ENCODE assay signal across 12 cellular contexts in the genomic region with DNA sequence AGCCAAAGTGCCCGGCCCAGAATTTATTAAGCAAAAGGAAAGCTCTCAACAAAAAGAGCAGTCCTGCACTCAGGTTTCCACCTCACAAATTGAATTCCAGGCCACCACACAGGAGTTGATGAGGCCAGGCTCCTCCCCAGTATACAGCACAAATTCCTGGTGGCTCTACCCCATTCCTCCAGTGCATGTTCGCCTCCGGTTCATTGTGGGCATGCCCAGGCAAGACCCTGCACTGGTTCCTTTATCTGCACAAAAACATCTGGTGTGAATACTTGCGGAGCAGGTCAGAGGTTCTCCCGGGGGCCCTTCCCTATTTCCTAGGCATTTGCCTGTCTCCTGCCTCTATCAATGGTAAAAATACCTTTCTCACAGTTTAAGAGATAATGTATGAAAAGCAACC.
DNase-seq lines count a peak whose midpoint lies in the region; ATAC-seq, FAIRE-seq and TF ChIP-seq lines count a peak whose summit lies in the region.
"Had no signal": no experiment of that assay in that cellular context is flagged by ENCODE, and none has a peak within 500 bp of the region (broad histone marks: within the 10 kb centered on the region; RNA-seq: fewer than 3 reads in every experiment).

No MANE protein-coding gene starts in this region.

- no peaks in the 10 kb centered on the region for H3K27me3 ChIP-seq in breast epithelium
- no peaks in the 10 kb centered on the region for H3K27me3 ChIP-seq in WERI-Rb-1 (ENCODE audit: insufficient read depth, low read depth, severe bottlenecking)
- H3K27me3 ChIP-seq in hepatocyte: no peaks in the 10 kb centered on the region
- H3K27me3 ChIP-seq in left ventricle myocardium inferior (ENCODE audit: low read depth): no peaks in the 10 kb centered on the region

- no peaks in the 10 kb centered on the region for H3K9me2 ChIP-seq in hepatocyte (replicated peaks; ENCODE audit: insufficient read depth)

- peak overlapping the region; percentile 68 for H3K4me3 Mint-ChIP-seq in MCF 10A (ENCODE audit: unreplicated experiment)
- H3K4me3 Mint-ChIP-seq: dendritic cell treated with granulocyte-macrophage colony-stimulating factor and Interleukin-4, amounts not matched to agents 40 ng/mL and 50 ng/mL, for 4 days had no signal

- H2AFZ ChIP-seq in hepatocyte: peak overlapping the region; percentile 5

- H3K27ac Mint-ChIP-seq in MCF 10A (ENCODE audit: low read depth, unreplicated experiment): peak overlapping the region; percentile 100
- H3K27ac Mint-ChIP-seq: dendritic cell treated with granulocyte-macrophage colony-stimulating factor and Interleukin-4, amounts not matched to agents 40 ng/mL and 50 ng/mL, for 4 days had no signal

- CTCF ChIA-PET in MCF 10A (lab: Yijun Ruan, JAX): no interaction called here

- no peaks in the 10 kb centered on the region for H3K9me3 ChIP-seq in breast epithelium
- H3K9me3 ChIP-seq in WERI-Rb-1 (ENCODE audit: severe bottlenecking): no peaks in the 10 kb centered on the region
- no peaks in the 10 kb centered on the region for H3K9me3 ChIP-seq in hepatocyte (ENCODE audit: low read depth)
- H3K9me3 ChIP-seq in left ventricle myocardium inferior (replicated peaks): no peaks in the 10 kb centered on the region

- no peaks in the 10 kb centered on the region for H3K27me3 Mint-ChIP-seq in MCF 10A (ENCODE audit: insufficient read depth, unreplicated experiment)
- H3K27me3 Mint-ChIP-seq: dendritic cell treated with granulocyte-macrophage colony-stimulating factor and Interleukin-4, amounts not matched to agents 40 ng/mL and 50 ng/mL, for 4 days had no signal

- H3K36me3 ChIP-seq in breast epithelium (no peaks in the 10 kb centered on the region), WERI-Rb-1 (no peaks in the 10 kb centered on the region), hepatocyte (replicated peaks; ENCODE audit: insufficient read depth, low read depth) (no peaks in the 10 kb centered on the region), left ventricle myocardium inferior (no peaks in the 10 kb centered on the region)

- H3K4me2 ChIP-seq in hepatocyte: peak overlapping the region; percentile 6

- no peaks in the 10 kb centered on the region for H4K20me1 ChIP-seq in hepatocyte (ENCODE audit: insufficient read depth, poor library complexity, severe bottlenecking)

- H3K4me3 ChIP-seq in breast epithelium (no peak overlapping the region), WERI-Rb-1 (ENCODE audit: low read depth, low read length) (no peak overlapping the region), hepatocyte (no peak overlapping the region), left ventricle myocardium inferior (no peak overlapping the region)

- H3K79me2 ChIP-seq in hepatocyte: no peaks in the 10 kb centered on the region

- peaks cover 25% of the 10 kb centered on the region for H3K4me1 Mint-ChIP-seq in MCF 10A (ENCODE audit: insufficient read depth, unreplicated experiment)

- peak; percentile 70 for DNase-seq in MCF 10A (ENCODE audit: unreplicated experiment)
- no peak for DNase-seq in breast epithelium (ENCODE audit: low spot score in 2 of 2)
- peak; percentile 31 for DNase-seq in WERI-Rb-1
- DNase-seq in hepatocyte (ENCODE audit: low spot score): peak; percentile 31
- peak; percentile 48 for DNase-seq in urothelium cell line (ENCODE audit: low spot score)
- DNase-seq in effector CD8-positive, alpha-beta T cell (lab: John Stamatoyannopoulos, UW): no peak
- no peak for DNase-seq in left ventricle myocardium inferior
- DNase-seq: ACHN; activated CD8-positive, alpha-beta memory T cell treated with anti-CD3 and anti-CD28 coated beads, Interleukin-2, amount 50 U/mL, for 4 hours; SIG-M5 had no signal

- H3K36me3 Mint-ChIP-seq in MCF 10A (ENCODE audit: insufficient read depth, unreplicated experiment): no peaks in the 10 kb centered on the region

- POLR2A ChIA-PET in MCF 10A (lab: Yijun Ruan, JAX): interaction anchor here (0.6 to 1.4 kb wide), 7 partner anchors 9 to 510 kb away, joined by 3 to 4 read pairs (median 3); no protein-coding TSS in a partner anchor

- no peak for TF ChIP-seq POLR2A in breast epithelium (IDR thresholded peaks at IDR 0.05)

- no peak for TF ChIP-seq CTCF in MCF 10A (IDR thresholded peaks at IDR 0.05; ENCODE audit: unreplicated experiment)
- no peak for TF ChIP-seq CTCF in breast epithelium (IDR thresholded peaks at IDR 0.05)
- TF ChIP-seq CTCF in WERI-Rb-1 (IDR thresholded peaks at IDR 0.05; ENCODE audit: low read depth, low read length): no peak
- no peak for TF ChIP-seq CTCF in hepatocyte (IDR thresholded peaks at IDR 0.05; ENCODE audit: poor library complexity)
- no peak for TF ChIP-seq CTCF in left ventricle myocardium inferior (IDR thresholded peaks at IDR 0.05; ENCODE audit: borderline replicate concordance)

- H3K27ac ChIP-seq in breast epithelium (no peak overlapping the region), WERI-Rb-1 (no peak overlapping the region), hepatocyte (peak overlapping the region; percentile 70), left ventricle myocardium inferior (replicated peaks) (no peak overlapping the region)

- no peaks in the 10 kb centered on the region for H3K4me1 ChIP-seq in breast epithelium
- H3K4me1 ChIP-seq in hepatocyte (ENCODE audit: insufficient read depth): peaks cover 7% of the 10 kb centered on the region
- no peaks in the 10 kb centered on the region for H3K4me1 ChIP-seq in left ventricle myocardium inferior

- peaks cover 8% of the 10 kb centered on the region for H3K9me3 Mint-ChIP-seq in MCF 10A (ENCODE audit: unreplicated experiment)

- 34% methylated on average over 5 of the region's 5 CpGs for WGBS in hepatocyte (ENCODE audit: low lambda C conversion rate, missing lambda C conversion rate)

- no TSS peak for BruUV-seq in MCF 10A (replicated peaks; lab: Mats Ljungman, UMichigan)

- ATAC-seq in GM18909 (IDR thresholded peaks at IDR 0.05; ENCODE audit: poor library complexity, unreplicated experiment): no peak

- FAIRE-seq in urothelium cell line (lab: Jason Lieb, UNC): no peak

- intact Hi-C loops in MCF 10A (cut with micrococcal nuclease) (no loop called here), breast epithelium (cut with DNase I; ENCODE audit: low total_unique reads) (no loop called here), left ventricle myocardium inferior (cut with micrococcal nuclease) (no loop called here)

Comparison
In these comparisons a context has a peak if more than half of its experiments do, and no peak if none do; other contexts are left out.
1. DNase-seq: peak in MCF 10A (single experiment), WERI-Rb-1 (single experiment), hepatocyte (single experiment) and urothelium cell line (single experiment); none in breast epithelium (0 of 2), effector CD8-positive, alpha-beta T cell (single experiment) and left ventricle myocardium inferior (single experiment).